In the genomic region with DNA sequence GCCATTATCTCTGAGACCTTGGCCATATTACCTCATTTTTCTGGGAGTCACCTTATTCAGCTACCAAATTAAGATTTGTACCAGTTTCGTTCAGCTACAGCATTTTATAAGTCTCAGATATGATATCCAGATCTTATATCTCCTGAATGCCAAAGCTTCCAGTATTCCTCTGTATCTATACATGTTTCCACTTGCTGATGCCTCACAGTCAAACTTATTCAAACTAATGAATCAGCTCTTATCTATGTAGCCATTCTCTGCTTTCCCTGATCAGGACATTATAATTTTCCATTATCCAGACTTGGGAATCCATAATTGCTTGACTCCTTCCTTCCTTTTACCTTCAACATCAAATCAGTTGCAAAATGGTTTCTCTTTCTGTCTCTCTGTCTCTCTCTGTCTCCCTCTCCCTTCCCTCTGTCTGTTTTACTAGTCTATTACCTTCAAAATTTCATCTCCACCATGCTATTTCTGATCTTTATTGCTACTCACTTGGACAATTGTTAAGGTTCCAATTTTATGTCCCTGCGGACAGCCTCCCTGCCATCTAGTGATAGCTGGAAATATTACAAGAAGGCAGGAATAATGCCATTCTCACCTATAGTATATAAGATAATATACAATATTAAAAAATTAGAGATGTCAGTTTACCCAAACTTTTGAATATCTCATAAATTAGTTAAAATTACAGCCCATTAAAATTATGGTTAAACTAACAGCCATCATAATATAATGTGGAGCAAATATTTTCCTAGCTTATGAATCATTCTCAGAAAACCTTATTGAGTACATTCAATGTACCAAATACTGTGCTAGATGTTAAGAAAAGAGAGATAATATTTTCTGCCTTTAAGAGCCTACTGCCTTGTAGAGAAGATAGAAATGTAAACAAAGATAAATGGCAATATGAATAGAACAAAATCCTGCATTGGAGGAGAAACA, we compare ENCODE assay signal across 13 cellular contexts.
DNase-seq lines count a peak whose midpoint lies in the region; ATAC-seq and TF ChIP-seq lines count a peak whose summit lies in the region.
"Had no signal": no experiment of that assay in that cellular context is flagged by ENCODE, and none has a peak within 500 bp of the region (broad histone marks: within the 10 kb centered on the region; RNA-seq: fewer than 3 reads in every experiment).

No MANE protein-coding gene starts in this region.

- no peaks in the 10 kb centered on the region for H3F3A ChIP-seq in neural cell (ENCODE audit: insufficient read depth, low read length, poor library complexity, severe bottlenecking)

- in situ Hi-C loops in astrocyte of the cerebellum (cut with HindIII; ENCODE audit: low sequenced_read_pairs) = no loop called here

- H3K27ac ChIP-seq in neural cell (ENCODE audit: low read length) = no peak overlapping the region
- no peak overlapping the region for H3K27ac ChIP-seq in right lobe of liver
- H3K27ac ChIP-seq: tibial nerve had no signal

- 55% methylated on average over 2 of the region's 2 CpGs for WGBS in right lobe of liver (ENCODE audit: insufficient coverage, low coverage, low lambda C conversion rate, missing lambda C conversion rate)

- ATAC-seq in HG02623 (IDR thresholded peaks at IDR 0.05; ENCODE audit: unreplicated experiment) = no peak
- ATAC-seq in right lobe of liver = no peak
- ATAC-seq: GM12878 had no signal

- no peaks in the 10 kb centered on the region for H3K27me3 ChIP-seq in neural cell (ENCODE audit: insufficient read depth, low read depth, low read length)
- no peaks in the 10 kb centered on the region for H3K27me3 ChIP-seq in right lobe of liver
- H3K27me3 ChIP-seq: tibial nerve had no signal

- no peaks in the 10 kb centered on the region for H3K9me2 ChIP-seq in neural cell (ENCODE audit: insufficient read depth, low read length)

- H3K79me2 ChIP-seq in neural cell (replicated peaks; ENCODE audit: insufficient read depth, low read length) = no peaks in the 10 kb centered on the region

- TF ChIP-seq RAD21 in Ishikawa (IDR thresholded peaks at IDR 0.05; ENCODE audit: low read depth) (peak; percentile 64), neural cell (conservative IDR thresholded peaks at IDR 0.05) (peak; percentile 55)

- no peak overlapping the region for H2AFZ ChIP-seq in neural cell (ENCODE audit: low read depth, low read length)

- peak; percentile 44 for TF ChIP-seq CTCF in astrocyte of the cerebellum (IDR thresholded peaks at IDR 0.05; ENCODE audit: low read depth, low read length, missing control alignments)
- TF ChIP-seq CTCF in neural cell (IDR thresholded peaks at IDR 0.05; ENCODE audit: poor library complexity, severe bottlenecking) = peak; percentile 56
- no peak for TF ChIP-seq CTCF in right lobe of liver (IDR thresholded peaks at IDR 0.05)

- H3K9me3 ChIP-seq in neural cell (ENCODE audit: low read length) = no peaks in the 10 kb centered on the region
- no peaks in the 10 kb centered on the region for H3K9me3 ChIP-seq in right lobe of liver
- H3K9me3 ChIP-seq: tibial nerve had no signal

- no peak overlapping the region for H3K9ac ChIP-seq in neural cell (ENCODE audit: low read length)

- intact Hi-C loops in right lobe of liver (cut with DNase I) = no loop called here

- DNase-seq in NCI-H1105 treated with DMSO at 0.1 percent for 48 hours (lab: John Stamatoyannopoulos, UW) (peak; percentile 31), NCI-H1105 (lab: John Stamatoyannopoulos, UW) (no peak), astrocyte of the cerebellum (ENCODE audit: low read depth) (no peak), right lobe of liver (no peak), NCI-H226 (no peak)
- DNase-seq: DND-41, NCI-H2107, posterior cingulate gyrus had no signal

- H4K20me1 ChIP-seq in neural cell (ENCODE audit: insufficient read depth) = no peaks in the 10 kb centered on the region

- H3K4me1 ChIP-seq in right lobe of liver = no peaks in the 10 kb centered on the region
- H3K4me1 ChIP-seq: tibial nerve had no signal

- TF ChIP-seq POLR2A in right lobe of liver (IDR thresholded peaks at IDR 0.05) = no peak

- TF ChIP-seq EP300 in Ishikawa (IDR thresholded peaks at IDR 0.05; ENCODE audit: borderline replicate concordance) (no peak), neural cell (conservative IDR thresholded peaks at IDR 0.05; ENCODE audit: poor library complexity, severe bottlenecking) (no peak)

- H3K36me3 ChIP-seq in neural cell (ENCODE audit: insufficient read depth, low read length) (no peaks in the 10 kb centered on the region), right lobe of liver (no peaks in the 10 kb centered on the region)
- H3K36me3 ChIP-seq: tibial nerve had no signal

- no peak overlapping the region for H3K4me2 ChIP-seq in neural cell (ENCODE audit: low read length)

- H3K4me3 ChIP-seq in astrocyte of the cerebellum (ENCODE audit: low read depth, low read length) (no peak overlapping the region), neural cell (ENCODE audit: low read length) (no peak overlapping the region), right lobe of liver (no peak overlapping the region)
- H3K4me3 ChIP-seq: GM12878, tibial nerve had no signal

TF ChIP-seq in Ishikawa, 13 proteins besides CTCF, POLR2A, EP300 and RAD21:
- no peak for TF ChIP-seq CREB1 (IDR thresholded peaks at IDR 0.05; ENCODE audit: low read depth)
- TF ChIP-seq NFIC (IDR thresholded peaks at IDR 0.05) = no peak
- no peak for TF ChIP-seq CEBPB (IDR thresholded peaks at IDR 0.05)
- TF ChIP-seq EGR1 (IDR thresholded peaks at IDR 0.05) = no peak
- TF ChIP-seq, protein P1, sequence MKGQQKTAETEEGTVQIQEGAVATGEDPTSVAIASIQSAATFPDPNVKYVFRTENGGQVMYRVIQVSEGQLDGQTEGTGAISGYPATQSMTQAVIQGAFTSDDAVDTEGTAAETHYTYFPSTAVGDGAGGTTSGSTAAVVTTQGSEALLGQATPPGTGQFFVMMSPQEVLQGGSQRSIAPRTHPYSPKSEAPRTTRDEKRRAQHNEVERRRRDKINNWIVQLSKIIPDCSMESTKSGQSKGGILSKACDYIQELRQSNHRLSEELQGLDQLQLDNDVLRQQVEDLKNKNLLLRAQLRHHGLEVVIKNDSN (IDR thresholded peaks at IDR 0.05) = no peak
- no peak for TF ChIP-seq TAF1 (IDR thresholded peaks at IDR 0.05; ENCODE audit: low read depth)
- TF ChIP-seq TEAD4 (IDR thresholded peaks at IDR 0.05) = no peak
- no peak for TF ChIP-seq FOXM1 (IDR thresholded peaks at IDR 0.05; ENCODE audit: borderline replicate concordance, low read depth)

TF ChIP-seq in neural cell, 6 proteins besides CTCF, POLR2A, EP300 and RAD21:
- TF ChIP-seq TAF1 (IDR thresholded peaks at IDR 0.05; ENCODE audit: low read depth) = no peak
- TF ChIP-seq SMC3 (conservative IDR thresholded peaks at IDR 0.05; ENCODE audit: poor library complexity) = peak; percentile 55
- no peak for TF ChIP-seq MXI1 (conservative IDR thresholded peaks at IDR 0.05; ENCODE audit: poor library complexity, severe bottlenecking)
- TF ChIP-seq, protein P2, sequence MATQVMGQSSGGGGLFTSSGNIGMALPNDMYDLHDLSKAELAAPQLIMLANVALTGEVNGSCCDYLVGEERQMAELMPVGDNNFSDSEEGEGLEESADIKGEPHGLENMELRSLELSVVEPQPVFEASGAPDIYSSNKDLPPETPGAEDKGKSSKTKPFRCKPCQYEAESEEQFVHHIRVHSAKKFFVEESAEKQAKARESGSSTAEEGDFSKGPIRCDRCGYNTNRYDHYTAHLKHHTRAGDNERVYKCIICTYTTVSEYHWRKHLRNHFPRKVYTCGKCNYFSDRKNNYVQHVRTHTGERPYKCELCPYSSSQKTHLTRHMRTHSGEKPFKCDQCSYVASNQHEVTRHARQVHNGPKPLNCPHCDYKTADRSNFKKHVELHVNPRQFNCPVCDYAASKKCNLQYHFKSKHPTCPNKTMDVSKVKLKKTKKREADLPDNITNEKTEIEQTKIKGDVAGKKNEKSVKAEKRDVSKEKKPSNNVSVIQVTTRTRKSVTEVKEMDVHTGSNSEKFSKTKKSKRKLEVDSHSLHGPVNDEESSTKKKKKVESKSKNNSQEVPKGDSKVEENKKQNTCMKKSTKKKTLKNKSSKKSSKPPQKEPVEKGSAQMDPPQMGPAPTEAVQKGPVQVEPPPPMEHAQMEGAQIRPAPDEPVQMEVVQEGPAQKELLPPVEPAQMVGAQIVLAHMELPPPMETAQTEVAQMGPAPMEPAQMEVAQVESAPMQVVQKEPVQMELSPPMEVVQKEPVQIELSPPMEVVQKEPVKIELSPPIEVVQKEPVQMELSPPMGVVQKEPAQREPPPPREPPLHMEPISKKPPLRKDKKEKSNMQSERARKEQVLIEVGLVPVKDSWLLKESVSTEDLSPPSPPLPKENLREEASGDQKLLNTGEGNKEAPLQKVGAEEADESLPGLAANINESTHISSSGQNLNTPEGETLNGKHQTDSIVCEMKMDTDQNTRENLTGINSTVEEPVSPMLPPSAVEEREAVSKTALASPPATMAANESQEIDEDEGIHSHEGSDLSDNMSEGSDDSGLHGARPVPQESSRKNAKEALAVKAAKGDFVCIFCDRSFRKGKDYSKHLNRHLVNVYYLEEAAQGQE (IDR thresholded peaks at IDR 0.05; ENCODE audit: borderline replicate concordance) = no peak

Comparison
In these comparisons a context has a peak if more than half of its experiments do, and no peak if none do; other contexts are left out.
1. CTCF ChIP-seq: peak in astrocyte of the cerebellum (single experiment) and neural cell (single experiment); none in right lobe of liver (0 of 4).